ENCODE assay signal across 9 cellular contexts in genomic region chr10:16809074-16809718, GRCh38. TPM values are rescaled to one million over a fixed set of nuclear protein-coding genes. Genes with fewer than 3 reads are reported as not detected.
DNase-seq lines count a peak whose midpoint lies in the region; ATAC-seq and TF ChIP-seq lines count a peak whose summit lies in the region.
"Had no signal": no experiment of that assay in that cellular context is flagged by ENCODE, and none has a peak within 500 bp of the region (broad histone marks: within the 10 kb centered on the region; RNA-seq: fewer than 3 reads in every experiment).

No MANE protein-coding gene starts in this region.

- intact Hi-C loops in right cardiac atrium (cut with DNase I): loop anchor here in 1 of 4 donors (10.0 kb wide), 1 partner anchor 904 kb away; no protein-coding TSS in a partner anchor
- intact Hi-C loops in activated T-helper 1 cell treated with anti-CD3 and anti-CD28 coated beads, Interleukin-12 subunit alpha, Interleukin-12 subunit beta, Interleukin-2, Interleukin-4 antibody, amounts not matched to agents 30 ng/mL and 10 ng/mL and 1 ng/mL, durations not matched to agents 14 hours and 24 hours and 36 hours (cut with micrococcal nuclease): loop anchor here (1.0 to 2.0 kb wide), 4 partner anchors 20 to 907 kb away; partner anchors contain the start of gene PTER

- H3K4me3 ChIP-seq in right cardiac atrium (ENCODE audit: low read length): no peak overlapping the region

- peaks cover 13% of the 10 kb centered on the region for H3K4me1 Mint-ChIP-seq in activated T-helper 1 cell treated with anti-CD3 and anti-CD28 coated beads, Interleukin-12 subunit alpha, Interleukin-12 subunit beta, Interleukin-2, Interleukin-4 antibody, amounts not matched to agents 30 ng/mL and 10 ng/mL and 1 ng/mL, durations not matched to agents 14 hours and 24 hours and 36 hours (ENCODE audit: low read depth)

- peak; percentile 86 for TF ChIP-seq CTCF in C4-2B (conservative IDR thresholded peaks at IDR 0.05)

- no peaks in the 10 kb centered on the region for H3K27me3 ChIP-seq in right cardiac atrium (ENCODE audit: control insufficient read depth, insufficient read depth)
- H3K27me3 ChIP-seq: neutrophil had no signal

- no peak overlapping the region for H3K4me3 Mint-ChIP-seq in activated T-helper 1 cell treated with anti-CD3 and anti-CD28 coated beads, Interleukin-12 subunit alpha, Interleukin-12 subunit beta, Interleukin-2, Interleukin-4 antibody, amounts not matched to agents 30 ng/mL and 10 ng/mL and 1 ng/mL, durations not matched to agents 14 hours and 24 hours and 36 hours

- DNase-seq in RPMI7951 (ENCODE audit: low read depth) (peak; percentile 39), right cardiac atrium (peak in 2 of 3 donors; percentile 33 to 76)
- peak in 1 of 2 donors; percentile 58 for DNase-seq in activated naive CD4-positive, alpha-beta T cell treated with anti-CD3 and anti-CD28 coated beads, Interleukin-2, amount 50 U/mL, for 72 hours (ENCODE audit: low spot score in 2 of 2)
- peak; percentile 24 for DNase-seq in stimulated activated CD4-positive, alpha-beta T cell treated with anti-CD3 and anti-CD28 coated beads, Interleukin-2, amount 100 ng/mL, for 4 hours (ENCODE audit: low read depth)
- DNase-seq in activated T-helper 1 cell treated with anti-CD3 and anti-CD28 coated beads, Interleukin-12 subunit alpha, Interleukin-12 subunit beta, Interleukin-2, Interleukin-4 antibody, amounts not matched to agents 30 ng/mL and 10 ng/mL and 1 ng/mL, durations not matched to agents 14 hours and 24 hours and 36 hours (ENCODE audit: low spot score): no peak

- H3K36me3 Mint-ChIP-seq in activated naive CD4-positive, alpha-beta T cell treated with anti-CD3 and anti-CD28 coated beads, Interleukin-2, amount 50 U/mL, for 72 hours: peaks cover 12 to 16% of the 10 kb centered on the region in 2 donors
- peaks cover 8% of the 10 kb centered on the region for H3K36me3 Mint-ChIP-seq in activated T-helper 1 cell treated with anti-CD3 and anti-CD28 coated beads, Interleukin-12 subunit alpha, Interleukin-12 subunit beta, Interleukin-2, Interleukin-4 antibody, amounts not matched to agents 30 ng/mL and 10 ng/mL and 1 ng/mL, durations not matched to agents 14 hours and 24 hours and 36 hours (ENCODE audit: low read depth)

- H3K9me3 ChIP-seq in right cardiac atrium (ENCODE audit: control insufficient read depth, low read length): no peaks in the 10 kb centered on the region
- H3K9me3 ChIP-seq: neutrophil had no signal

- H3K27me3 Mint-ChIP-seq in activated T-helper 1 cell treated with anti-CD3 and anti-CD28 coated beads, Interleukin-12 subunit alpha, Interleukin-12 subunit beta, Interleukin-2, Interleukin-4 antibody, amounts not matched to agents 30 ng/mL and 10 ng/mL and 1 ng/mL, durations not matched to agents 14 hours and 24 hours and 36 hours (ENCODE audit: insufficient read depth): no peaks in the 10 kb centered on the region

- H3K4me1 ChIP-seq in right cardiac atrium (ENCODE audit: control insufficient read depth, insufficient read depth, low read length): peaks cover 3% of the 10 kb centered on the region

- H3K9me3 Mint-ChIP-seq in activated naive CD4-positive, alpha-beta T cell treated with anti-CD3 and anti-CD28 coated beads, Interleukin-2, amount 50 U/mL, for 72 hours: peaks cover 4% of the 10 kb centered on the region in 2 donors
- no peaks in the 10 kb centered on the region for H3K9me3 Mint-ChIP-seq in activated T-helper 1 cell treated with anti-CD3 and anti-CD28 coated beads, Interleukin-12 subunit alpha, Interleukin-12 subunit beta, Interleukin-2, Interleukin-4 antibody, amounts not matched to agents 30 ng/mL and 10 ng/mL and 1 ng/mL, durations not matched to agents 14 hours and 24 hours and 36 hours

- H3K27ac ChIP-seq in C4-2B (no peak overlapping the region), right cardiac atrium (ENCODE audit: low read length) (no peak overlapping the region)
- H3K27ac ChIP-seq: neutrophil had no signal

- H3K27ac Mint-ChIP-seq in activated naive CD4-positive, alpha-beta T cell treated with anti-CD3 and anti-CD28 coated beads, Interleukin-2, amount 50 U/mL, for 72 hours: no peak overlapping the region
- no peak overlapping the region for H3K27ac Mint-ChIP-seq in activated T-helper 1 cell treated with anti-CD3 and anti-CD28 coated beads, Interleukin-12 subunit alpha, Interleukin-12 subunit beta, Interleukin-2, Interleukin-4 antibody, amounts not matched to agents 30 ng/mL and 10 ng/mL and 1 ng/mL, durations not matched to agents 14 hours and 24 hours and 36 hours

- WGBS in right cardiac atrium: 70% methylated on average over 6 of the region's 6 CpGs

- peak; percentile 78 for ATAC-seq in GM18870 (IDR thresholded peaks at IDR 0.05; ENCODE audit: unreplicated experiment)
- peak; percentile 55 for ATAC-seq in HG03060 (IDR thresholded peaks at IDR 0.05; ENCODE audit: low read depth, unreplicated experiment)
- ATAC-seq in activated naive CD4-positive, alpha-beta T cell treated with anti-CD3 and anti-CD28 coated beads, Interleukin-2, amount 50 U/mL, for 72 hours: peak; percentile 75 to 78
- peak; percentile 55 to 76 for ATAC-seq in right cardiac atrium

RNA-seq across cellular contexts. Expression of gene RSU1, which starts 8.0 kb away (rescaled TPM):
- total RNA-seq in RPMI7951 (2014; rRNA removed; shearing (Covaris generic)): 151 and 200 TPM in 2 replicates
- total RNA-seq in activated naive CD4-positive, alpha-beta T cell treated with anti-CD3 and anti-CD28 coated beads, Interleukin-2, amount 50 U/mL, for 72 hours: 10 to 100 TPM; 50.9 to 52.0 TPM
- total RNA-seq in right cardiac atrium: 10 to 100 TPM; 46.9 to 53.4 (median 49.5) TPM
- 44.4 TPM for polyA plus RNA-seq in right cardiac atrium
- total RNA-seq in activated T-helper 1 cell treated with anti-CD3 and anti-CD28 coated beads, Interleukin-12 subunit alpha, Interleukin-12 subunit beta, Interleukin-2, Interleukin-4 antibody, amounts not matched to agents 30 ng/mL and 10 ng/mL and 1 ng/mL, durations not matched to agents 14 hours and 24 hours and 36 hours: 46.9 and 47.5 TPM in 2 replicates
